11 cellular contexts compared by ENCODE assay signal in the genomic region with DNA sequence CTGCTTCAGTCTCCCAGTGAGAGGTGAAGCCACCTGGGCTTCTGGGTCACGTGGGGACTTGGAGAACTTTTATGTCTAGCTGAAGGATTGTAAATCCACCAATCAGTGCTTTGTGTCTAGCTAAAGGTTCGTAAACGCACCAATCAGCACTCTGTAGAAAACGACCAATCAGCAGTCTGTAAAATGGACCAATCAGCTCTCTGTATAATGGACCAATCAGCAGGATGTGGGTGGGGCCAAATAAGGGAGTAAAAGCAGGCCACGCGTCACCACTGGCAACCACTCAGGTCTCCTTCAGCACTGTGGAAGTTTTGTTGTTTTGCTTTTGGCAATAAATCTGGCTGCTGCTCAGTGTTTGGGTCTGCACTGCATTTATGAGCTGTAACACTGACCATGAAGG.
"Had no signal": no experiment of that assay in that cellular context is flagged by ENCODE, and none has a peak within 500 bp of the region (broad histone marks: within the 10 kb centered on the region; RNA-seq: fewer than 3 reads in every experiment).

No MANE protein-coding gene starts in this region.

- H3K27ac Mint-ChIP-seq: GM23338, HFFc6 had no signal

- H3K9ac ChIP-seq: GM23248 had no signal

- FAIRE-seq: H1, H54 had no signal

- ATAC-seq: GM23338, HCT116 had no signal

- H3K4me3 ChIP-seq: GM23248, GM23338, HAP-1 had no signal

- H3K4me1 ChIP-seq: HAP-1 had no signal

- H2AFZ ChIP-seq: GM23248, GM23338 had no signal

- H3K9me3 ChIP-seq: HAP-1 had no signal

- H3K4me2 ChIP-seq: GM23338 had no signal

- H3K9me3 Mint-ChIP-seq: HFFc6 had no signal

- H3K36me3 ChIP-seq: HAP-1 had no signal

- DNase-seq: GM23248, GOT3, H7, H9, HCEC 1CT, HFFc6 had no signal

- H3K27ac ChIP-seq: GM23248 had no signal

- H3K4me1 Mint-ChIP-seq: GM23338, H9 had no signal

- H3K4me3 Mint-ChIP-seq: GM23338, H9, HFFc6 had no signal
